Comparison of ENCODE assay signal across 9 cellular contexts in the genomic region with DNA sequence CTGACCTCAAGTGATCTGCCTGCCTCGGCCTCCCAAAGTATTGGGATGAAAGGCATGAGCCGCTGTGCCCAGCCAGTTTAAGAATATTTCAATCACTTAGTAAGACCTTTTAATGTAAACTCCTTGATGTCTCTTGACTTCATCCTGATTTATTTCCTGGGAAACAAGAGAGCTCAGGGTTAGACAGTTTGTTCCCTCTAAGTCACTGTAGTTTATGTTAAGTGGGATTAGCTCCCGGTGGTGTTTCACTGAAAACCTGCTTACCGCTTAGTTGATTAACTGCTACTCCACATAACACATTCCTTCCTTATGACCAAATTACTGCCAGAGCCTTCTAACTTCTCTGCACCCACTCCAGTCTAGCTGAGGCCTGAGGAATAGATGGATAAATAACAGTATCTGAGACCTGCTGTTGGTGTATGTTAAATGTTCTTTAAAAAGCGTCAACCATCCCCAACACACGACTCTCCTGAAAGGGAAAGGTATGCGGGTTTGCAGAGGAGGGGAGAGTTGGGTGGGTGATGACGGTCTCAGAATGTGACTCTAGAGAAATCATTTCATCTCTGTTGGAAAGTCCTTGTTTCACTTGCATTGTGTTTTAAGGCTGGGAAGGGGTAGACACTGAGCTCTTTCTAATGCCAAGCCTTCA. TPM values are rescaled to one million over a fixed set of nuclear protein-coding genes. Genes with fewer than 3 reads are reported as not detected.
DNase-seq lines count a peak whose midpoint lies in the region; ATAC-seq and TF ChIP-seq lines count a peak whose summit lies in the region.
"Had no signal": no experiment of that assay in that cellular context is flagged by ENCODE, and none has a peak within 500 bp of the region (broad histone marks: within the 10 kb centered on the region; RNA-seq: fewer than 3 reads in every experiment).

No MANE protein-coding gene starts in this region.

- no peaks in the 10 kb centered on the region for H3K9me3 Mint-ChIP-seq in CD4-positive, alpha-beta T cell
- H3K9me3 Mint-ChIP-seq: activated CD4-positive, alpha-beta memory T cell treated with anti-CD3 and anti-CD28 coated beads, Interleukin-2, amount 10 ng/mL, durations not matched to agents 7 days and 5 days had no signal

- TF ChIP-seq POLR2A in spleen (IDR thresholded peaks at IDR 0.05) = no peak

- TF ChIP-seq CTCF in spleen (IDR thresholded peaks at IDR 0.05 in 8 of 11, conservative IDR thresholded peaks at IDR 0.05 in 3 of 11) = no peak
- TF ChIP-seq CTCF in CD4-positive, alpha-beta T cell (IDR thresholded peaks at IDR 0.05) = no peak

- H3K36me3 Mint-ChIP-seq in CD4-positive, alpha-beta T cell (ENCODE audit: low read depth) = no peaks in the 10 kb centered on the region

- 46% methylated on average over 7 of the region's 8 CpGs for WGBS in HUES64
- WGBS in spleen, 5 donors = 81 to 91% (median 84%) methylated on average over 8 of the region's 8 CpGs

- H3K4me1 ChIP-seq in HUES64 (ENCODE audit: insufficient read depth, low read length) (peaks cover 47% of the 10 kb centered on the region), mucosa of rectum (ENCODE audit: control insufficient read depth in 2 of 2, insufficient read depth in 2 of 2, low read length in 2 of 2) (peaks cover 28 to 55% of the 10 kb centered on the region in 2 donors), spleen (peaks cover 0 to 23% (median 5%) of the 10 kb centered on the region in 6 donors)

- CTCF ChIA-PET in CD4-positive, alpha-beta T cell (lab: Charles Lee) = no interaction called here

- POLR2A ChIA-PET in CD4-positive, alpha-beta T cell (lab: Charles Lee) = interaction anchor here (1.0 kb wide), 1 partner anchor 28 kb away, joined by 4 read pairs; no protein-coding TSS in a partner anchor

- H3K27me3 ChIP-seq in HUES64 (ENCODE audit: insufficient read depth, low read length) = no peaks in the 10 kb centered on the region
- H3K27me3 ChIP-seq in mucosa of rectum (ENCODE audit: control insufficient read depth in 2 of 2, insufficient read depth in 2 of 2, low read length in 2 of 2) = no peaks in the 10 kb centered on the region
- no peaks in the 10 kb centered on the region for H3K27me3 ChIP-seq in spleen (replicated peaks in 1 of 7)
- no peaks in the 10 kb centered on the region for H3K27me3 ChIP-seq in CD4-positive, alpha-beta T cell (ENCODE audit: control insufficient read depth, insufficient read depth, low read length)

- H3K9ac ChIP-seq in HUES64 (ENCODE audit: low read depth, low read length) = peak overlapping the region; percentile 47
- peak overlapping the region; percentile 45 to 52 for H3K9ac ChIP-seq in mucosa of rectum (ENCODE audit: low read depth in 1 of 2, low read length in 2 of 2)

- H3K27ac ChIP-seq in HUES64 (ENCODE audit: low read depth, low read length) (peak overlapping the region; percentile 70), cingulate gyrus (ENCODE audit: low read depth, low read length) (peak overlapping the region; percentile 50), mucosa of rectum (ENCODE audit: low read depth in 2 of 2, low read length in 2 of 2) (peak overlapping the region; percentile 77 to 85), spleen (peak overlapping the region in 1 of 8 donors; percentile 9)
- no peak overlapping the region for H3K27ac ChIP-seq in CD4-positive, alpha-beta T cell (ENCODE audit: low read depth, low read length)

- no peak overlapping the region for H3K4me3 Mint-ChIP-seq in CD4-positive, alpha-beta T cell
- H3K4me3 Mint-ChIP-seq: activated CD4-positive, alpha-beta memory T cell treated with anti-CD3 and anti-CD28 coated beads, Interleukin-2, amount 10 ng/mL, durations not matched to agents 7 days and 5 days had no signal

- ATAC-seq in GM18517 (IDR thresholded peaks at IDR 0.05; ENCODE audit: unreplicated experiment) (no peak), GM21717 (IDR thresholded peaks at IDR 0.05; ENCODE audit: unreplicated experiment) (no peak)
- no peak for ATAC-seq in CD4-positive, alpha-beta T cell (ENCODE audit: poor library complexity)

- peaks cover 19% of the 10 kb centered on the region for H3K4me1 Mint-ChIP-seq in CD4-positive, alpha-beta T cell (ENCODE audit: low read depth)

- DNase-seq in A172 (ENCODE audit: low spot score) = peak; percentile 96
- DNase-seq in spleen = no peak
- no peak for DNase-seq in CD4-positive, alpha-beta T cell
- DNase-seq: activated CD4-positive, alpha-beta memory T cell treated with anti-CD3 and anti-CD28 coated beads, Interleukin-2, amount 10 ng/mL, durations not matched to agents 7 days and 5 days had no signal

- no peaks in the 10 kb centered on the region for H3K9me3 ChIP-seq in HUES64 (ENCODE audit: insufficient read depth, low read depth, low read length)
- no peaks in the 10 kb centered on the region for H3K9me3 ChIP-seq in mucosa of rectum (ENCODE audit: control insufficient read depth in 2 of 2, low read length in 2 of 2)
- no peaks in the 10 kb centered on the region for H3K9me3 ChIP-seq in spleen
- no peaks in the 10 kb centered on the region for H3K9me3 ChIP-seq in CD4-positive, alpha-beta T cell (ENCODE audit: control insufficient read depth, low read length)

- peaks cover 3% of the 10 kb centered on the region; the same call in 1 of the 2 replicates for H3K36me3 ChIP-seq in HUES64 (ENCODE audit: insufficient read depth, low read length)
- peaks cover 0 to 4% of the 10 kb centered on the region in 2 donors for H3K36me3 ChIP-seq in mucosa of rectum (ENCODE audit: control insufficient read depth in 2 of 2, insufficient read depth in 2 of 2, low read length in 2 of 2)
- peaks cover 0 to 6% (median 0%) of the 10 kb centered on the region in 6 donors for H3K36me3 ChIP-seq in spleen

- intact Hi-C loops in spleen (cut with DNase I; ENCODE audit: low total_unique reads) = no loop called here
- intact Hi-C loops in CD4-positive, alpha-beta T cell (cut with DNase I, micrococcal nuclease) = no loop called here

- no peaks in the 10 kb centered on the region for H3K27me3 Mint-ChIP-seq in CD4-positive, alpha-beta T cell
- H3K27me3 Mint-ChIP-seq: activated CD4-positive, alpha-beta memory T cell treated with anti-CD3 and anti-CD28 coated beads, Interleukin-2, amount 10 ng/mL, durations not matched to agents 7 days and 5 days had no signal

- peak overlapping the region; percentile 11; the same call in 1 of the 2 replicates for H3K4me3 ChIP-seq in HUES64 (ENCODE audit: low read length)
- peak overlapping the region in 1 of 2 donors; percentile 35 for H3K4me3 ChIP-seq in mucosa of rectum (ENCODE audit: low read length in 2 of 2)
- H3K4me3 ChIP-seq in spleen = no peak overlapping the region

- no peak overlapping the region for H3K27ac Mint-ChIP-seq in CD4-positive, alpha-beta T cell
- H3K27ac Mint-ChIP-seq: activated CD4-positive, alpha-beta memory T cell treated with anti-CD3 and anti-CD28 coated beads, Interleukin-2, amount 10 ng/mL, durations not matched to agents 7 days and 5 days had no signal

RNA-seq across cellular contexts. Expression of gene CREB3L2, which starts 48.7 kb away (rescaled TPM):
- total RNA-seq in A172 (2014; rRNA removed; shearing (Covaris generic)) = 3.9 and 5.5 TPM in 2 replicates
- polyA plus RNA-seq in HUES64 (2013, experiment 1 of 2) = 14.1 TPM
- polyA plus RNA-seq in HUES64 (2013, experiment 2 of 2) = 17.2 TPM
- total RNA-seq in spleen = 10 to 100 TPM; 29.3 to 68.4 (median 44.9) TPM
- 1 to 10 TPM; 3.5 to 6.1 (median 5.4) TPM for polyA plus RNA-seq in spleen
- 10 to 100 TPM; 11.7 to 12.9 TPM for total RNA-seq in CD4-positive, alpha-beta T cell
